25 cellular contexts compared by ENCODE assay signal in genomic region chr6:159197251-159197650, GRCh38.
"Had no signal": no experiment of that assay in that cellular context is flagged by ENCODE, and none has a peak within 500 bp of the region (broad histone marks: within the 10 kb centered on the region; RNA-seq: fewer than 3 reads in every experiment).

No MANE protein-coding gene starts in this region.

- H3K4me3 ChIP-seq: stomach, suprapubic skin, testis, thoracic aorta, thyroid gland, tibial artery, tibial nerve, transverse colon, upper lobe of left lung, upper lobe of right lung, uterus, vagina had no signal

- ATAC-seq: stimulated activated effector memory CD8-positive, alpha-beta T cell treated with anti-CD3 and anti-CD28 coated beads, Interleukin-12 subunit alpha, Interleukin-12 subunit beta, amount 100 ng/mL, for 72 hours; stimulated activated memory B cell treated with anti-CD40 and anti-IgM and Interleukin-4, amounts not matched to agents 10 μg/mL and 1 μg/mL and 100 μg/mL, for 72 hours; stimulated activated naive CD8-positive, alpha-beta T cell treated with anti-CD3 and anti-CD28 coated beads, Interleukin-15, amount 100 ng/mL, for 72 hours; stimulated activated naive CD8-positive, alpha-beta T cell treated with anti-CD3 and anti-CD28 coated beads, Interleukin-15, Interleukin-2, amounts not matched to agents 100 U/mL and 50 U/mL, for 24 hours; upper lobe of right lung had no signal

- DNase-seq: stimulated activated CD4-positive, alpha-beta T cell treated with anti-CD3 and anti-CD28 coated beads, Interleukin-2, amount 100 ng/mL, for 48 hours; stimulated activated CD4-positive, alpha-beta T cell treated with anti-CD3 and anti-CD28 coated beads, Interleukin-4, amount 100 ng/mL, for 1 hour; stimulated activated CD4-positive, alpha-beta T cell treated with anti-CD3 and anti-CD28 coated beads, Interleukin-4, amount 100 ng/mL, for 24 hours; stimulated activated CD4-positive, alpha-beta T cell treated with anti-CD3 and anti-CD28 coated beads, Interleukin-4, amount 100 ng/mL, for 4 hours; stimulated activated CD8-positive, alpha-beta memory T cell treated with anti-CD3 and anti-CD28 coated beads, Interleukin-4, amount 100 ng/mL, for 48 hours; stimulated activated naive B cell treated with anti-CD40 and anti-IgM and Interleukin-4, amounts not matched to agents 10 μg/mL and 1 μg/mL and 100 μg/mL, for 72 hours; stimulated activated naive CD4-positive, alpha-beta T cell; stimulated activated naive CD4-positive, alpha-beta T cell treated with Interleukin-2 at 50 U/mL for 16 hours; stimulated activated naive CD8-positive, alpha-beta T cell treated with anti-CD3 and anti-CD28 coated beads, Interleukin-15, amount 100 ng/mL, for 72 hours; stimulated activated naive CD8-positive, alpha-beta T cell treated with anti-CD3 and anti-CD28 coated beads, Interleukin-15, Interleukin-2, amounts not matched to agents 100 U/mL and 50 U/mL, for 24 hours; stomach; substantia nigra; testis; thyroid gland; tibial artery; transverse colon; upper lobe of left lung; upper lobe of right lung; uterus had no signal

- H3K27me3 ChIP-seq: stomach, suprapubic skin, testis, thyroid gland, tibial artery, tibial nerve, transverse colon, upper lobe of left lung, upper lobe of right lung, uterus, vagina had no signal

- H3K27ac ChIP-seq: stomach, suprapubic skin, testis, thoracic aorta, thyroid gland, tibial artery, tibial nerve, transverse colon, upper lobe of left lung, upper lobe of right lung, uterus, vagina had no signal

- H3K9me3 ChIP-seq: stomach, suprapubic skin, testis, thoracic aorta, thyroid gland, tibial artery, tibial nerve, transverse colon, upper lobe of left lung, upper lobe of right lung, uterus, vagina had no signal

- H3K36me3 ChIP-seq: stomach, suprapubic skin, thoracic aorta, thyroid gland, tibial artery, tibial nerve, transverse colon, upper lobe of left lung, upper lobe of right lung, uterus, vagina had no signal

- H3K4me1 ChIP-seq: stomach, suprapubic skin, testis, tibial artery, tibial nerve, transverse colon, upper lobe of left lung, upper lobe of right lung, uterus, vagina had no signal
